1 cellular context compared by ENCODE assay signal in genomic region chr9:128771094-128771721, GRCh38.
TF ChIP-seq lines count a peak whose summit lies in the region.

No MANE protein-coding gene starts in this region.

TF ChIP-seq in A549, 52 proteins besides CTCF, POLR2A, EP300 and RAD21 (continued from another document):
- TF ChIP-seq FOSL2 (IDR thresholded peaks at IDR 0.05): no peak
- TF ChIP-seq FOSL2 (CRISPR knock-in tag; IDR thresholded peaks at IDR 0.05): no peak
- TF ChIP-seq HOXB5 (CRISPR knock-in tag; IDR thresholded peaks at IDR 0.05): no peak
- TF ChIP-seq MYC (IDR thresholded peaks at IDR 0.05; ENCODE audit: borderline replicate concordance, low read length): no peak
- TF ChIP-seq, protein P1, sequence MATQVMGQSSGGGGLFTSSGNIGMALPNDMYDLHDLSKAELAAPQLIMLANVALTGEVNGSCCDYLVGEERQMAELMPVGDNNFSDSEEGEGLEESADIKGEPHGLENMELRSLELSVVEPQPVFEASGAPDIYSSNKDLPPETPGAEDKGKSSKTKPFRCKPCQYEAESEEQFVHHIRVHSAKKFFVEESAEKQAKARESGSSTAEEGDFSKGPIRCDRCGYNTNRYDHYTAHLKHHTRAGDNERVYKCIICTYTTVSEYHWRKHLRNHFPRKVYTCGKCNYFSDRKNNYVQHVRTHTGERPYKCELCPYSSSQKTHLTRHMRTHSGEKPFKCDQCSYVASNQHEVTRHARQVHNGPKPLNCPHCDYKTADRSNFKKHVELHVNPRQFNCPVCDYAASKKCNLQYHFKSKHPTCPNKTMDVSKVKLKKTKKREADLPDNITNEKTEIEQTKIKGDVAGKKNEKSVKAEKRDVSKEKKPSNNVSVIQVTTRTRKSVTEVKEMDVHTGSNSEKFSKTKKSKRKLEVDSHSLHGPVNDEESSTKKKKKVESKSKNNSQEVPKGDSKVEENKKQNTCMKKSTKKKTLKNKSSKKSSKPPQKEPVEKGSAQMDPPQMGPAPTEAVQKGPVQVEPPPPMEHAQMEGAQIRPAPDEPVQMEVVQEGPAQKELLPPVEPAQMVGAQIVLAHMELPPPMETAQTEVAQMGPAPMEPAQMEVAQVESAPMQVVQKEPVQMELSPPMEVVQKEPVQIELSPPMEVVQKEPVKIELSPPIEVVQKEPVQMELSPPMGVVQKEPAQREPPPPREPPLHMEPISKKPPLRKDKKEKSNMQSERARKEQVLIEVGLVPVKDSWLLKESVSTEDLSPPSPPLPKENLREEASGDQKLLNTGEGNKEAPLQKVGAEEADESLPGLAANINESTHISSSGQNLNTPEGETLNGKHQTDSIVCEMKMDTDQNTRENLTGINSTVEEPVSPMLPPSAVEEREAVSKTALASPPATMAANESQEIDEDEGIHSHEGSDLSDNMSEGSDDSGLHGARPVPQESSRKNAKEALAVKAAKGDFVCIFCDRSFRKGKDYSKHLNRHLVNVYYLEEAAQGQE (IDR thresholded peaks at IDR 0.05): no peak
- TF ChIP-seq KDM1A (IDR thresholded peaks at IDR 0.05; ENCODE audit: low read depth): no peak
- no peak for TF ChIP-seq HEYL (CRISPR knock-in tag; IDR thresholded peaks at IDR 0.05)
- TF ChIP-seq EHF (CRISPR knock-in tag; IDR thresholded peaks at IDR 0.05): no peak
- no peak for TF ChIP-seq ESRRA (IDR thresholded peaks at IDR 0.05; ENCODE audit: borderline replicate concordance, low read length)
- TF ChIP-seq SREBF2 (IDR thresholded peaks at IDR 0.05): no peak
- TF ChIP-seq MAFK (IDR thresholded peaks at IDR 0.05; ENCODE audit: partially characterized antibody): no peak
- no peak for TF ChIP-seq RARB (CRISPR knock-in tag; IDR thresholded peaks at IDR 0.05)
- no peak for TF ChIP-seq NPAS2 (CRISPR knock-in tag; IDR thresholded peaks at IDR 0.05; ENCODE audit: borderline replicate concordance)
